ENCODE assay signal across 20 cellular contexts in genomic region chr14:61358812-61359211, GRCh38. TPM values are rescaled to one million over a fixed set of nuclear protein-coding genes. Genes with fewer than 3 reads are reported as not detected.
DNase-seq lines count a peak whose midpoint lies in the region; ATAC-seq and TF ChIP-seq lines count a peak whose summit lies in the region.
"Had no signal": no experiment of that assay in that cellular context is flagged by ENCODE, and none has a peak within 500 bp of the region (broad histone marks: within the 10 kb centered on the region; RNA-seq: fewer than 3 reads in every experiment).

No MANE protein-coding gene starts in this region.

- peaks cover 70% of the 10 kb centered on the region for H3K4me1 Mint-ChIP-seq in activated naive CD4-positive, alpha-beta T cell treated with anti-CD3 and anti-CD28 coated beads, Interleukin-2, amount 10 ng/mL, durations not matched to agents 7 days and 5 days
- H3K4me1 Mint-ChIP-seq in T-helper 17 cell (peaks cover 57% of the 10 kb centered on the region), type B pancreatic cell (ENCODE audit: unreplicated experiment) (peaks cover 10% of the 10 kb centered on the region)
- peaks cover 57 to 75% of the 10 kb centered on the region in 2 donors for H3K4me1 Mint-ChIP-seq in effector memory CD8-positive, alpha-beta T cell (ENCODE audit: low read depth in 2 of 2)

- H3K4me3 ChIP-seq in heart right ventricle = no peak overlapping the region
- H3K4me3 ChIP-seq: right atrium auricular region, stomach had no signal

- H3K27me3 ChIP-seq in heart right ventricle = no peaks in the 10 kb centered on the region
- H3K27me3 ChIP-seq: right atrium auricular region, stomach had no signal

- no peak for ATAC-seq in T-helper 17 cell
- ATAC-seq in effector memory CD8-positive, alpha-beta T cell (replicated peaks) = no peak
- no peak for ATAC-seq in heart right ventricle
- no peak for ATAC-seq in HG03175 (IDR thresholded peaks at IDR 0.05; ENCODE audit: unreplicated experiment)
- ATAC-seq in left lobe of liver = no peak
- ATAC-seq: Right ventricle myocardium inferior, WTC11 had no signal

- peak overlapping the region; percentile 40 for H3K27ac Mint-ChIP-seq in activated naive CD4-positive, alpha-beta T cell treated with anti-CD3 and anti-CD28 coated beads, Interleukin-2, amount 10 ng/mL, durations not matched to agents 7 days and 5 days
- H3K27ac Mint-ChIP-seq in T-helper 17 cell = peak overlapping the region; percentile 100
- peak overlapping the region; percentile 9 to 95 for H3K27ac Mint-ChIP-seq in effector memory CD8-positive, alpha-beta T cell
- peak overlapping the region; percentile 12 for H3K27ac Mint-ChIP-seq in type B pancreatic cell
- H3K27ac Mint-ChIP-seq: WTC11 had no signal

- no peaks in the 10 kb centered on the region for H3K27me3 Mint-ChIP-seq in activated naive CD4-positive, alpha-beta T cell treated with anti-CD3 and anti-CD28 coated beads, Interleukin-2, amount 10 ng/mL, durations not matched to agents 7 days and 5 days
- no peaks in the 10 kb centered on the region for H3K27me3 Mint-ChIP-seq in T-helper 17 cell
- no peaks in the 10 kb centered on the region for H3K27me3 Mint-ChIP-seq in effector memory CD8-positive, alpha-beta T cell
- no peaks in the 10 kb centered on the region for H3K27me3 Mint-ChIP-seq in type B pancreatic cell

- no peaks in the 10 kb centered on the region for H3K9me3 Mint-ChIP-seq in activated naive CD4-positive, alpha-beta T cell treated with anti-CD3 and anti-CD28 coated beads, Interleukin-2, amount 10 ng/mL, durations not matched to agents 7 days and 5 days
- no peaks in the 10 kb centered on the region for H3K9me3 Mint-ChIP-seq in effector memory CD8-positive, alpha-beta T cell
- H3K9me3 Mint-ChIP-seq in type B pancreatic cell = peaks cover 6% of the 10 kb centered on the region

- peak overlapping the region in 5 of 10 donors; percentile 7 to 75 (median 13) for H3K27ac ChIP-seq in heart right ventricle
- H3K27ac ChIP-seq: right atrium auricular region, stomach had no signal

- H3K4me3 Mint-ChIP-seq in activated naive CD4-positive, alpha-beta T cell treated with anti-CD3 and anti-CD28 coated beads, Interleukin-2, amount 10 ng/mL, durations not matched to agents 7 days and 5 days = no peak overlapping the region
- peak overlapping the region; percentile 85 for H3K4me3 Mint-ChIP-seq in T-helper 17 cell
- H3K4me3 Mint-ChIP-seq in effector memory CD8-positive, alpha-beta T cell = peak overlapping the region; percentile 35 to 56
- no peak overlapping the region for H3K4me3 Mint-ChIP-seq in type B pancreatic cell
- H3K4me3 Mint-ChIP-seq: WTC11 had no signal

- no peaks in the 10 kb centered on the region for H3K36me3 ChIP-seq in heart right ventricle
- H3K36me3 ChIP-seq: right atrium auricular region, stomach had no signal

- intact Hi-C loops in heart right ventricle (cut with DNase I) = loop anchor here in 4 of 10 donors (5.0 kb wide), 3 partner anchors 37 to 638 kb away; partner anchors contain the start of gene PRKCH (in 3 of the 4)

- H3K4me1 ChIP-seq in heart right ventricle = peaks cover 0 to 75% (median 30%) of the 10 kb centered on the region in 9 donors

- DNase-seq in activated naive CD4-positive, alpha-beta T cell treated with anti-CD3 and anti-CD28 coated beads, Interleukin-2, amount 10 ng/mL, durations not matched to agents 7 days and 5 days = no peak
- DNase-seq in activated naive CD4-positive, alpha-beta T cell (lab: John Stamatoyannopoulos, UW) = no peak
- DNase-seq in T-helper 17 cell (no peak), type B pancreatic cell (ENCODE audit: extremely low spot score, unreplicated experiment) (no peak), heart right ventricle (no peak), left lobe of liver (ENCODE audit: low spot score) (no peak)
- DNase-seq in effector memory CD8-positive, alpha-beta T cell = no peak
- DNase-seq: activated CD8-positive, alpha-beta memory T cell treated with anti-CD3 and anti-CD28 coated beads, Interleukin-2, amount 50 U/mL, for 48 hours; central memory CD4-positive, alpha-beta T cell; hypothalamus; kidney glomerular epithelial cell; midbrain; MM.1S; NCI-H2081; NCI-H524 treated with DMSO at 0.1 percent for 48 hours; stomach had no signal

- H3K36me3 Mint-ChIP-seq in activated naive CD4-positive, alpha-beta T cell treated with anti-CD3 and anti-CD28 coated beads, Interleukin-2, amount 10 ng/mL, durations not matched to agents 7 days and 5 days = peaks cover 62% of the 10 kb centered on the region
- H3K36me3 Mint-ChIP-seq in T-helper 17 cell (ENCODE audit: low read depth) (peaks cover 11% of the 10 kb centered on the region), type B pancreatic cell (peaks cover 5% of the 10 kb centered on the region)
- peaks cover 35% of the 10 kb centered on the region for H3K36me3 Mint-ChIP-seq in effector memory CD8-positive, alpha-beta T cell (ENCODE audit: insufficient read depth)
- H3K36me3 Mint-ChIP-seq: WTC11 had no signal

- CTCF ChIA-PET in activated naive CD4-positive, alpha-beta T cell treated with anti-CD3 and anti-CD28 coated beads, Interleukin-2, amount 10 ng/mL, durations not matched to agents 7 days and 5 days (lab: Charles Lee) = no interaction called here

- TF ChIP-seq CTCF in type B pancreatic cell (conservative IDR thresholded peaks at IDR 0.05) (no peak), heart right ventricle (IDR thresholded peaks at IDR 0.05) (no peak)

- 71 to 73% methylated on average over 2 of the region's 2 CpGs for WGBS in heart right ventricle, 2 donors

- no peaks in the 10 kb centered on the region for H3K9me3 ChIP-seq in T-helper 17 cell (ENCODE audit: control insufficient read depth, low read length, poor library complexity, severe bottlenecking)
- no peaks in the 10 kb centered on the region for H3K9me3 ChIP-seq in heart right ventricle
- H3K9me3 ChIP-seq: right atrium auricular region, stomach had no signal

RNA-seq across cellular contexts. Expression of gene PRKCH, which starts 37.4 kb away (rescaled TPM):
- total RNA-seq in T-helper 17 cell (100 to 1,000 TPM; 328 to 342 TPM), type B pancreatic cell (ENCODE audit: low replicate concordance) (19.1 and 59.0 TPM in 2 replicates), heart right ventricle (10 to 100 TPM; 12.4 to 25.1 (median 18.3) TPM), left lobe of liver (6.4 TPM)
- 10 to 100 TPM in 1 of 2 donors, 1 to 10 TPM in 1; 8.3 to 18.1 TPM for polyA plus RNA-seq in heart right ventricle

Comparison
In these comparisons a context has a peak if more than half of its experiments do, and no peak if none do; other contexts are left out.
1. H3K27ac Mint-ChIP-seq: peak in every context shown above with its lines; median percentile 100 in T-helper 17 cell; 52 in effector memory CD8-positive, alpha-beta T cell; 40 in activated naive CD4-positive, alpha-beta T cell treated with anti-CD3 and anti-CD28 coated beads, Interleukin-2, amount 10 ng/mL, durations not matched to agents 7 days and 5 days; 12 in type B pancreatic cell.
2. H3K4me3 Mint-ChIP-seq: peak in T-helper 17 cell (single experiment) and effector memory CD8-positive, alpha-beta T cell (2 of 2); none in activated naive CD4-positive, alpha-beta T cell treated with anti-CD3 and anti-CD28 coated beads, Interleukin-2, amount 10 ng/mL, durations not matched to agents 7 days and 5 days (single experiment) and type B pancreatic cell (single experiment).